Comparison of ENCODE assay signal across 1 cellular context in genomic region chr7:80439894-80440811, GRCh38.
TF ChIP-seq lines count a peak whose summit lies in the region.

No MANE protein-coding gene starts in this region.

TF ChIP-seq in GM23338, 12 proteins besides CTCF, POLR2A, EP300 and RAD21 (continued from another document):
- TF ChIP-seq, protein P1, sequence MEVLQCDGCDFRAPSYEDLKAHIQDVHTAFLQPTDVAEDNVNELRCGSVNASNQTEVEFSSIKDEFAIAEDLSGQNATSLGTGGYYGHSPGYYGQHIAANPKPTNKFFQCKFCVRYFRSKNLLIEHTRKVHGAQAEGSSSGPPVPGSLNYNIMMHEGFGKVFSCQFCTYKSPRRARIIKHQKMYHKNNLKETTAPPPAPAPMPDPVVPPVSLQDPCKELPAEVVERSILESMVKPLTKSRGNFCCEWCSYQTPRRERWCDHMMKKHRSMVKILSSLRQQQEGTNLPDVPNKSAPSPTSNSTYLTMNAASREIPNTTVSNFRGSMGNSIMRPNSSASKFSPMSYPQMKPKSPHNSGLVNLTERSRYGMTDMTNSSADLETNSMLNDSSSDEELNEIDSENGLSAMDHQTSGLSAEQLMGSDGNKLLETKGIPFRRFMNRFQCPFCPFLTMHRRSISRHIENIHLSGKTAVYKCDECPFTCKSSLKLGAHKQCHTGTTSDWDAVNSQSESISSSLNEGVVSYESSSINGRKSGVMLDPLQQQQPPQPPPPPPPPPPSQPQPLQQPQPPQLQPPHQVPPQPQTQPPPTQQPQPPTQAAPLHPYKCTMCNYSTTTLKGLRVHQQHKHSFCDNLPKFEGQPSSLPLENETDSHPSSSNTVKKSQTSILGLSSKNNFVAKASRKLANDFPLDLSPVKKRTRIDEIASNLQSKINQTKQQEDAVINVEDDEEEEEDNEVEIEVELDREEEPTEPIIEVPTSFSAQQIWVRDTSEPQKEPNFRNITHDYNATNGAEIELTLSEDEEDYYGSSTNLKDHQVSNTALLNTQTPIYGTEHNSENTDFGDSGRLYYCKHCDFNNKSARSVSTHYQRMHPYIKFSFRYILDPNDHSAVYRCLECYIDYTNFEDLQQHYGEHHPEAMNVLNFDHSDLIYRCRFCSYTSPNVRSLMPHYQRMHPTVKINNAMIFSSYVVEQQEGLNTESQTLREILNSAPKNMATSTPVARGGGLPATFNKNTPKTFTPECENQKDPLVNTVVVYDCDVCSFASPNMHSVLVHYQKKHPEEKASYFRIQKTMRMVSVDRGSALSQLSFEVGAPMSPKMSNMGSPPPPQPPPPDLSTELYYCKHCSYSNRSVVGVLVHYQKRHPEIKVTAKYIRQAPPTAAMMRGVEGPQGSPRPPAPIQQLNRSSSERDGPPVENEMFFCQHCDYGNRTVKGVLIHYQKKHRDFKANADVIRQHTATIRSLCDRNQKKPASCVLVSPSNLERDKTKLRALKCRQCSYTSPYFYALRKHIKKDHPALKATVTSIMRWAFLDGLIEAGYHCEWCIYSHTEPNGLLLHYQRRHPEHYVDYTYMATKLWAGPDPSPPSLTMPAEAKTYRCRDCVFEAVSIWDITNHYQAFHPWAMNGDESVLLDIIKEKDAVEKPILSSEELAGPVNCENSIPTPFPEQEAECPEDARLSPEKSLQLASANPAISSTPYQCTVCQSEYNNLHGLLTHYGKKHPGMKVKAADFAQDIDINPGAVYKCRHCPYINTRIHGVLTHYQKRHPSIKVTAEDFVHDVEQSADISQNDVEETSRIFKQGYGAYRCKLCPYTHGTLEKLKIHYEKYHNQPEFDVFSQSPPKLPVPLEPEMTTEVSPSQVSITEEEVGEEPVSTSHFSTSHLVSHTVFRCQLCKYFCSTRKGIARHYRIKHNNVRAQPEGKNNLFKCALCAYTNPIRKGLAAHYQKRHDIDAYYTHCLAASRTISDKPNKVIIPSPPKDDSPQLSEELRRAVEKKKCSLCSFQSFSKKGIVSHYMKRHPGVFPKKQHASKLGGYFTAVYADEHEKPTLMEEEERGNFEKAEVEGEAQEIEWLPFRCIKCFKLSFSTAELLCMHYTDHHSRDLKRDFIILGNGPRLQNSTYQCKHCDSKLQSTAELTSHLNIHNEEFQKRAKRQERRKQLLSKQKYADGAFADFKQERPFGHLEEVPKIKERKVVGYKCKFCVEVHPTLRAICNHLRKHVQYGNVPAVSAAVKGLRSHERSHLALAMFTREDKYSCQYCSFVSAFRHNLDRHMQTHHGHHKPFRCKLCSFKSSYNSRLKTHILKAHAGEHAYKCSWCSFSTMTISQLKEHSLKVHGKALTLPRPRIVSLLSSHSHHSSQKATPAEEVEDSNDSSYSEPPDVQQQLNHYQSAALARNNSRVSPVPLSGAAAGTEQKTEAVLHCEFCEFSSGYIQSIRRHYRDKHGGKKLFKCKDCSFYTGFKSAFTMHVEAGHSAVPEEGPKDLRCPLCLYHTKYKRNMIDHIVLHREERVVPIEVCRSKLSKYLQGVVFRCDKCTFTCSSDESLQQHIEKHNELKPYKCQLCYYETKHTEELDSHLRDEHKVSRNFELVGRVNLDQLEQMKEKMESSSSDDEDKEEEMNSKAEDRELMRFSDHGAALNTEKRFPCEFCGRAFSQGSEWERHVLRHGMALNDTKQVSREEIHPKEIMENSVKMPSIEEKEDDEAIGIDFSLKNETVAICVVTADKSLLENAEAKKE (CRISPR knock-in tag; IDR thresholded peaks at IDR 0.05): no peak
- TF ChIP-seq JUNB (IDR thresholded peaks at IDR 0.05; ENCODE audit: unreplicated experiment): no peak
- no peak for TF ChIP-seq NANOG (IDR thresholded peaks at IDR 0.05; ENCODE audit: borderline replicate concordance)
- no peak for TF ChIP-seq POLR2AphosphoS5 (IDR thresholded peaks at IDR 0.05; ENCODE audit: low read depth)
